ENCODE assay signal across 21 cellular contexts in genomic region chr7:139570626-139571025, GRCh38. TPM values are rescaled to one million over a fixed set of nuclear protein-coding genes. Genes with fewer than 3 reads are reported as not detected.
DNase-seq lines count a peak whose midpoint lies in the region; ATAC-seq and TF ChIP-seq lines count a peak whose summit lies in the region.
"Had no signal": no experiment of that assay in that cellular context is flagged by ENCODE, and none has a peak within 500 bp of the region (broad histone marks: within the 10 kb centered on the region; RNA-seq: fewer than 3 reads in every experiment).

No MANE protein-coding gene starts in this region.

- 82 to 92% (median 87%) methylated on average over 5 of the region's 5 CpGs for WGBS in stomach, 5 donors
- WGBS in hepatocyte (ENCODE audit: low lambda C conversion rate, missing lambda C conversion rate): 90% methylated on average over 5 of the region's 5 CpGs
- WGBS in esophagus muscularis mucosa: 95% methylated on average over 5 of the region's 5 CpGs

- H3K27me3 ChIP-seq in neural progenitor cell: no peaks in the 10 kb centered on the region
- H3K27me3 ChIP-seq in stomach: no peaks in the 10 kb centered on the region
- no peaks in the 10 kb centered on the region for H3K27me3 ChIP-seq in hepatocyte
- no peaks in the 10 kb centered on the region for H3K27me3 ChIP-seq in esophagus muscularis mucosa
- H3K27me3 ChIP-seq: MG63, Peyer's patch had no signal

- TF ChIP-seq EP300 in stomach (IDR thresholded peaks at IDR 0.05): no peak
- TF ChIP-seq EP300 in esophagus muscularis mucosa (IDR thresholded peaks at IDR 0.05): no peak

- H2AFZ ChIP-seq in neural progenitor cell (replicated peaks): no peak overlapping the region
- no peak overlapping the region for H2AFZ ChIP-seq in hepatocyte

- peaks cover 20% of the 10 kb centered on the region for H3K4me1 Mint-ChIP-seq in WTC11
- H3K4me1 Mint-ChIP-seq in neural progenitor cell: peaks cover 9% of the 10 kb centered on the region

- DNase-seq in WTC11 (ENCODE audit: low spot score): no peak
- DNase-seq in neural progenitor cell (ENCODE audit: low spot score): no peak
- DNase-seq in stomach: peak; percentile 5
- no peak for DNase-seq in hepatocyte (ENCODE audit: low spot score)
- no peak for DNase-seq in foreskin fibroblast
- no peak for DNase-seq in esophagus muscularis mucosa (ENCODE audit: extremely low spot score)
- DNase-seq: CD4-positive, alpha-beta memory T cell; COR-L47; KBM-7; MG63; NCI-H2029; Peyer's patch; SIG-M5 had no signal

- no peak overlapping the region for H3K4me3 ChIP-seq in neural progenitor cell
- no peak overlapping the region for H3K4me3 ChIP-seq in stomach
- no peak overlapping the region for H3K4me3 ChIP-seq in hepatocyte
- no peak overlapping the region for H3K4me3 ChIP-seq in foreskin fibroblast (ENCODE audit: low read depth in 1 of 2, low read length in 2 of 2)
- H3K4me3 ChIP-seq in esophagus muscularis mucosa: no peak overlapping the region
- H3K4me3 ChIP-seq: MG63, Peyer's patch, SK-N-MC had no signal

- no peak for ATAC-seq in WTC11
- ATAC-seq: HCT116 had no signal

- TF ChIP-seq POLR2A in stomach (IDR thresholded peaks at IDR 0.05): no peak
- TF ChIP-seq POLR2A in esophagus muscularis mucosa (IDR thresholded peaks at IDR 0.05; ENCODE audit: low read depth): no peak

- H3K9me3 ChIP-seq in neural progenitor cell (ENCODE audit: low read depth) (no peaks in the 10 kb centered on the region), stomach (no peaks in the 10 kb centered on the region), hepatocyte (ENCODE audit: low read depth) (no peaks in the 10 kb centered on the region), esophagus muscularis mucosa (no peaks in the 10 kb centered on the region)
- H3K9me3 ChIP-seq: MG63, Peyer's patch had no signal

- H3K27ac Mint-ChIP-seq in WTC11: peak overlapping the region; percentile 74; the same call in 1 of the 2 replicates
- H3K27ac Mint-ChIP-seq in neural progenitor cell: peak overlapping the region; percentile 82

- H3K4me1 ChIP-seq in neural progenitor cell (peaks cover 9% of the 10 kb centered on the region), stomach (no peaks in the 10 kb centered on the region), hepatocyte (ENCODE audit: insufficient read depth) (no peaks in the 10 kb centered on the region), esophagus muscularis mucosa (peaks cover 0 to 10% (median 2%) of the 10 kb centered on the region in 4 donors)
- H3K4me1 ChIP-seq: Peyer's patch had no signal

- no peak overlapping the region for H3K9ac ChIP-seq in neural progenitor cell

- no peaks in the 10 kb centered on the region for H3K36me3 Mint-ChIP-seq in WTC11
- H3K36me3 Mint-ChIP-seq in neural progenitor cell: peaks cover 30% of the 10 kb centered on the region

- TF ChIP-seq CTCF in WTC11 (IDR thresholded peaks at IDR 0.05) (no peak), neural progenitor cell (IDR thresholded peaks at IDR 0.05) (no peak), stomach (IDR thresholded peaks at IDR 0.05) (no peak), hepatocyte (IDR thresholded peaks at IDR 0.05; ENCODE audit: poor library complexity) (no peak), foreskin fibroblast (IDR thresholded peaks at IDR 0.05; ENCODE audit: low read depth, low read length) (no peak), esophagus muscularis mucosa (IDR thresholded peaks at IDR 0.05) (no peak)

- H3F3A ChIP-seq in neural progenitor cell (ENCODE audit: low read depth): no peaks in the 10 kb centered on the region

- peak overlapping the region; percentile 25 for H3K27ac ChIP-seq in cingulate gyrus (ENCODE audit: low read depth, low read length)
- H3K27ac ChIP-seq in neural progenitor cell: no peak overlapping the region
- no peak overlapping the region for H3K27ac ChIP-seq in stomach
- no peak overlapping the region for H3K27ac ChIP-seq in hepatocyte
- H3K27ac ChIP-seq in esophagus muscularis mucosa (replicated peaks in 1 of 4): no peak overlapping the region
- H3K27ac ChIP-seq: Peyer's patch, SK-N-MC had no signal

- H3K9me3 Mint-ChIP-seq in WTC11 (no peaks in the 10 kb centered on the region), neural progenitor cell (no peaks in the 10 kb centered on the region)

- H3K4me2 ChIP-seq in neural progenitor cell (no peak overlapping the region), hepatocyte (no peak overlapping the region)

- POLR2A ChIA-PET in WTC11 (lab: Charles Lee): no interaction called here

- no peaks in the 10 kb centered on the region for H3K9me2 ChIP-seq in hepatocyte (replicated peaks; ENCODE audit: insufficient read depth)

- H3K36me3 ChIP-seq in neural progenitor cell: no peaks in the 10 kb centered on the region
- H3K36me3 ChIP-seq in stomach: peaks cover 41 to 96% (median 86%) of the 10 kb centered on the region in 4 donors
- no peaks in the 10 kb centered on the region for H3K36me3 ChIP-seq in hepatocyte (replicated peaks; ENCODE audit: insufficient read depth, low read depth)
- H3K36me3 ChIP-seq in esophagus muscularis mucosa: peaks cover 22 to 82% (median 50%) of the 10 kb centered on the region in 4 donors
- H3K36me3 ChIP-seq: MG63 had no signal

- intact Hi-C loops in stomach (cut with DNase I; ENCODE audit: low total_unique reads) (no loop called here), esophagus muscularis mucosa (cut with DNase I) (loop anchor here (5.0 kb wide), 1 partner anchor 68 kb away; no protein-coding TSS in a partner anchor)

- no peaks in the 10 kb centered on the region for H4K20me1 ChIP-seq in neural progenitor cell (ENCODE audit: low read depth)
- no peaks in the 10 kb centered on the region for H4K20me1 ChIP-seq in hepatocyte (ENCODE audit: insufficient read depth, poor library complexity, severe bottlenecking)

- H3K79me2 ChIP-seq in neural progenitor cell (ENCODE audit: low read depth) (no peaks in the 10 kb centered on the region), hepatocyte (no peaks in the 10 kb centered on the region)

- H3K27me3 Mint-ChIP-seq in WTC11 (ENCODE audit: low read depth) (no peaks in the 10 kb centered on the region), neural progenitor cell (ENCODE audit: insufficient read depth, low read depth) (peaks cover 4% of the 10 kb centered on the region)
- H3K27me3 Mint-ChIP-seq: CD4-positive, alpha-beta memory T cell had no signal

- H3K4me3 Mint-ChIP-seq in WTC11 (no peak overlapping the region), neural progenitor cell (no peak overlapping the region)
- H3K4me3 Mint-ChIP-seq: CD4-positive, alpha-beta memory T cell had no signal

- CTCF ChIA-PET in WTC11 (lab: Charles Lee): interaction anchor here (0.7 to 2.7 kb wide), 7 partner anchors 13 to 136 kb away, joined by 3 to 14 read pairs (median 5); partner anchors contain the start of gene CLEC2L

TF ChIP-seq in WTC11, 78 proteins besides CTCF, POLR2A, EP300 and RAD21:
- no peak for TF ChIP-seq GTF2I (CRISPR knock-in tag; conservative IDR thresholded peaks at IDR 0.05)

RNA-seq across cellular contexts. Expression of gene CLEC2L, which starts 47.1 kb away (rescaled TPM):
- 0.13 to 0.69 TPM (median 0.44 TPM) in 3 replicates for total RNA-seq in WTC11 (2021)
- 0.15 and 0.50 TPM in 2 replicates for total RNA-seq in neural progenitor cell (ENCODE audit: low replicate concordance)
- not detected for total RNA-seq in stomach
- polyA plus RNA-seq in stomach: under 1 TPM in 1 of 3 donors, not detected in 2; 0.61 TPM
- not detected in 2 replicates for total RNA-seq in hepatocyte
- polyA plus RNA-seq in hepatocyte: not detected in 2 replicates
- total RNA-seq in esophagus muscularis mucosa: not detected
- total RNA-seq: A673; CD4-positive, alpha-beta memory T cell; HT1080; LHCN-M2; NCI-H460; OCI-LY7; Peyer's patch had no signal
- polyA plus RNA-seq: CD4-positive, alpha-beta memory T cell had no signal
